In genomic region chr4:92305878-92306520, GRCh38 we compare ENCODE assay signal across 10 cellular contexts. TPM values are rescaled to one million over a fixed set of nuclear protein-coding genes. Genes with fewer than 3 reads are reported as not detected.
A peak's percentile ranks its signal among the peaks of the same experiment; 100 is the strongest.
DNase-seq lines count a peak whose midpoint lies in the region; ATAC-seq, FAIRE-seq and TF ChIP-seq lines count a peak whose summit lies in the region.
"Had no signal": no experiment of that assay in that cellular context is flagged by ENCODE, and none has a peak within 500 bp of the region (broad histone marks: within the 10 kb centered on the region; RNA-seq: fewer than 3 reads in every experiment).

No MANE protein-coding gene starts in this region.

- TF ChIP-seq POLR2A in endothelial cell of umbilical vein (IDR thresholded peaks at IDR 0.05; ENCODE audit: low read depth, low read length): no peak

- dilution Hi-C loops in endothelial cell of umbilical vein (cut with MboI; ENCODE audit: extremely low pct_ligation_motif_present, low sequenced_read_pairs): no loop called here

- CTCF ChIA-PET in A673 (lab: Charles Lee): no interaction called here
- CTCF ChIA-PET in endothelial cell of umbilical vein (lab: Charles Lee): interaction anchor here (1.4 kb wide), 1 partner anchor 1887 kb away, joined by 3 read pairs; no protein-coding TSS in a partner anchor

- H3K4me1 ChIP-seq in A673 (ENCODE audit: insufficient read depth, low read length, poor library complexity, severe bottlenecking) (no peaks in the 10 kb centered on the region), endothelial cell of umbilical vein (ENCODE audit: control insufficient read depth, extremely low read depth, insufficient read depth, low read length) (peaks cover 13% of the 10 kb centered on the region), muscle layer of colon (ENCODE audit: insufficient read depth, low read length) (peaks cover 16% of the 10 kb centered on the region)

- no peaks in the 10 kb centered on the region for H4K20me1 ChIP-seq in endothelial cell of umbilical vein (replicated peaks; ENCODE audit: control insufficient read depth, extremely low read depth, insufficient read depth, low read length)

- H3K27ac ChIP-seq in A673 (ENCODE audit: low read depth, low read length, poor library complexity, severe bottlenecking) (no peak overlapping the region), endothelial cell of umbilical vein (ENCODE audit: insufficient read depth, low read depth, low read length) (no peak overlapping the region), muscle layer of colon (ENCODE audit: low read depth, low read length) (no peak overlapping the region)
- H3K27ac ChIP-seq: neutrophil had no signal

- BruUV-seq in A673 (replicated peaks; lab: Mats Ljungman, UMichigan) (no TSS peak), endothelial cell of umbilical vein (replicated peaks; lab: Mats Ljungman, UMichigan) (no TSS peak)

- FAIRE-seq in endothelial cell of umbilical vein (lab: Jason Lieb, UNC): no peak

- H3K9ac ChIP-seq in endothelial cell of umbilical vein (replicated peaks; ENCODE audit: extremely low read depth, insufficient read depth, low read length): no peak overlapping the region
- H3K9ac ChIP-seq in muscle layer of colon (ENCODE audit: low read length): no peak overlapping the region

- H3K4me2 ChIP-seq in endothelial cell of umbilical vein (ENCODE audit: insufficient read depth, low read length): peak overlapping the region; percentile 78

- H3K9me1 ChIP-seq in endothelial cell of umbilical vein (replicated peaks; ENCODE audit: control insufficient read depth, extremely low read depth, insufficient read depth, low read length): no peaks in the 10 kb centered on the region

- intact Hi-C loops in A673 (cut with micrococcal nuclease; ENCODE audit: unreplicated experiment): no loop called here
- intact Hi-C loops in endothelial cell of umbilical vein (cut with micrococcal nuclease): no loop called here

- H3K9me3 ChIP-seq in A673 (ENCODE audit: low read depth, low read length, poor library complexity, severe bottlenecking) (no peaks in the 10 kb centered on the region), endothelial cell of umbilical vein (replicated peaks; ENCODE audit: control insufficient read depth, insufficient read depth, low read length) (no peaks in the 10 kb centered on the region), muscle layer of colon (ENCODE audit: low read length) (no peaks in the 10 kb centered on the region)
- H3K9me3 ChIP-seq: neutrophil had no signal

- H3K79me2 ChIP-seq in endothelial cell of umbilical vein (ENCODE audit: control insufficient read depth, insufficient read depth, low read length): no peaks in the 10 kb centered on the region

- no peak for ATAC-seq in HG03139 (IDR thresholded peaks at IDR 0.05; ENCODE audit: unreplicated experiment)

- DNase-seq in A673 (ENCODE audit: low spot score) (no peak), NCI-H2171 (lab: John Stamatoyannopoulos, UW) (peak; percentile 58), endothelial cell of umbilical vein (ENCODE audit: low read depth, low spot score) (no peak), G401 (ENCODE audit: low spot score) (no peak), SKM-1 treated with dmso at 0.1 percent for 144 hours (lab: John Stamatoyannopoulos, UW; ENCODE audit: unreplicated experiment) (no peak)
- DNase-seq in activated T-cell treated with anti-CD3 and anti-CD28 coated beads, Interleukin-2, amount 50 U/mL, for 1 hour: no peak

- H3K4me3 ChIP-seq in A673 (ENCODE audit: low read depth, low read length, poor library complexity, severe bottlenecking) (peak overlapping the region; percentile 46), endothelial cell of umbilical vein (replicated peaks in 1 of 3; ENCODE audit: insufficient read depth in 1 of 3, low read depth in 1 of 3, low read length in 3 of 3) (peak overlapping the region; percentile 19 to 50 (median 29)), muscle layer of colon (ENCODE audit: low read depth in 1 of 2, low read length in 2 of 2) (peak overlapping the region; percentile 2 to 42)

- POLR2A ChIA-PET in A673 (lab: Charles Lee; ENCODE audit: low non-redundant PET) (no interaction called here), endothelial cell of umbilical vein (lab: Charles Lee) (no interaction called here)

- in situ Hi-C loops in G401 (cut with HindIII; ENCODE audit: low sequenced_read_pairs): no loop called here

- TF ChIP-seq CTCF in A673 (conservative IDR thresholded peaks at IDR 0.05; ENCODE audit: low read depth, low read length) (no peak), endothelial cell of umbilical vein (IDR thresholded peaks at IDR 0.05; ENCODE audit: extremely low read depth in 1 of 2, insufficient read depth in 1 of 2, low read depth in 1 of 2, low read length in 2 of 2) (no peak)

- peak overlapping the region; percentile 91 for H2AFZ ChIP-seq in endothelial cell of umbilical vein (ENCODE audit: low read depth, low read length)

- H3K36me3 ChIP-seq in A673 (ENCODE audit: insufficient read depth, low read length, poor library complexity, severe bottlenecking) (no peaks in the 10 kb centered on the region), endothelial cell of umbilical vein (ENCODE audit: control insufficient read depth in 2 of 2, extremely low read depth in 1 of 2, insufficient read depth in 2 of 2, low read length in 2 of 2) (no peaks in the 10 kb centered on the region), muscle layer of colon (ENCODE audit: insufficient read depth, low read length) (no peaks in the 10 kb centered on the region)
- H3K36me3 ChIP-seq: neutrophil had no signal

- peaks cover 17% of the 10 kb centered on the region for H3K27me3 ChIP-seq in A673 (replicated peaks; ENCODE audit: insufficient read depth, low read depth, low read length, poor library complexity)
- peaks cover 29 to 58% of the 10 kb centered on the region in 2 experiments for H3K27me3 ChIP-seq in endothelial cell of umbilical vein (ENCODE audit: control insufficient read depth in 2 of 2, insufficient read depth in 2 of 2, low read length in 2 of 2)
- H3K27me3 ChIP-seq in muscle layer of colon (ENCODE audit: control insufficient read depth in 1 of 2, insufficient read depth in 2 of 2, low read length in 2 of 2): peaks cover 26 to 40% of the 10 kb centered on the region in 2 donors

TF ChIP-seq in endothelial cell of umbilical vein, 7 proteins besides CTCF, POLR2A, EP300 and RAD21:
- no peak for TF ChIP-seq JUN (IDR thresholded peaks at IDR 0.05; ENCODE audit: borderline replicate concordance, insufficient read depth, insufficient read length, low read depth)
- no peak for TF ChIP-seq EZH2 (IDR thresholded peaks at IDR 0.05; ENCODE audit: borderline replicate concordance, low read depth, low read length, severe bottlenecking)
- TF ChIP-seq GATA2 (IDR thresholded peaks at IDR 0.05; ENCODE audit: insufficient read depth, insufficient read length, low read depth, low read length): no peak
- TF ChIP-seq POLR2AphosphoS5 (IDR thresholded peaks at IDR 0.05; ENCODE audit: insufficient read depth, low read depth, low read length): no peak
- TF ChIP-seq FOS (IDR thresholded peaks at IDR 0.05; ENCODE audit: borderline replicate concordance, insufficient read depth, low read length): no peak
- no peak for TF ChIP-seq MYC (IDR thresholded peaks at IDR 0.05; ENCODE audit: low read depth, low read length)
- TF ChIP-seq, protein P1, sequence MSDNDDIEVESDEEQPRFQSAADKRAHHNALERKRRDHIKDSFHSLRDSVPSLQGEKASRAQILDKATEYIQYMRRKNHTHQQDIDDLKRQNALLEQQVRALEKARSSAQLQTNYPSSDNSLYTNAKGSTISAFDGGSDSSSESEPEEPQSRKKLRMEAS (IDR thresholded peaks at IDR 0.05; ENCODE audit: insufficient read depth, insufficient read length): no peak

RNA-seq across cellular contexts. Expression of gene GRID2, which starts 2.2 kb away (rescaled TPM):
- not detected in 2 replicates for total RNA-seq in A673 (2021)
- total RNA-seq in endothelial cell of umbilical vein: not detected in 2 replicates
- not detected in 2 replicates for polyA plus RNA-seq in endothelial cell of umbilical vein
- not detected in 2 replicates for polyA plus RNA-seq in endothelial cell of umbilical vein (2011; cell fraction: cytosol; rRNA removed)
- polyA plus RNA-seq in endothelial cell of umbilical vein (2011; cell fraction: nucleus; rRNA removed): not detected in 2 replicates
- polyA plus RNA-seq in endothelial cell of umbilical vein (2012): not detected in 2 replicates
- not detected in 2 replicates for polyA minus RNA-seq in endothelial cell of umbilical vein
- not detected for polyA minus RNA-seq in endothelial cell of umbilical vein (2011; cell fraction: cytosol; rRNA and poly(A)+ RNA removed)
- 0.43 TPM in 1 of 2 replicates, not detected in the other for polyA minus RNA-seq in endothelial cell of umbilical vein (2011; cell fraction: nucleus; rRNA and poly(A)+ RNA removed)
- total RNA-seq in G401 (2014; rRNA removed; shearing (Covaris generic)): not detected in 2 replicates
- polyA plus RNA-seq: CD14-positive monocyte had no signal
